In genomic region chr12:48532601-48533000, GRCh38 we compare ENCODE assay signal across 21 cellular contexts. TPM values are rescaled to one million over a fixed set of nuclear protein-coding genes. Genes with fewer than 3 reads are reported as not detected.
"Had no signal": no experiment of that assay in that cellular context is flagged by ENCODE, and none has a peak within 500 bp of the region (broad histone marks: within the 10 kb centered on the region; RNA-seq: fewer than 3 reads in every experiment).

No MANE protein-coding gene starts in this region.

- H3K9me3 Mint-ChIP-seq: activated T-helper 2 cell treated with anti-CD3 and anti-CD28 coated beads, Interferon-gamma antibody, Interleukin-2, Interleukin-4, amounts not matched to agents 10 μg/mL and 5 μg/mL and 100 μg/mL, durations not matched to agents 14 hours and 24 hours and 36 hours had no signal

- ATAC-seq: activated CD4-positive, alpha-beta T cell treated with anti-CD3 and anti-CD28 coated beads for 36 hours; PC-3 had no signal

- H3K4me3 ChIP-seq: cardiac muscle cell had no signal

- H3K4me3 Mint-ChIP-seq: activated CD4-positive, alpha-beta T cell treated with anti-CD3 and anti-CD28 coated beads for 36 hours had no signal

- H3K27me3 Mint-ChIP-seq: activated CD4-positive, alpha-beta T cell treated with anti-CD3 and anti-CD28 coated beads for 36 hours had no signal

- DNase-seq: activated CD4-positive, alpha-beta T cell treated with anti-CD3 and anti-CD28 coated beads for 36 hours; activated CD8-positive, alpha-beta memory T cell treated with anti-CD3 and anti-CD28 coated beads for 24 hours; activated gamma-delta T cell treated with Interleukin-2 at 50 U/mL for 16 hours; activated T-cell treated with anti-CD3 and anti-CD28 coated beads, Interleukin-2, amount 50 U/mL, for 48 hours; brain microvascular endothelial cell; Kasumi-1; KBM-7; NCI-H1105 treated with DMSO at 0.1 percent for 48 hours; NCI-H1436 treated with DMSO at 0.1 percent for 48 hours; NCI-H187; NCI-H2081; NCI-H510A treated with DMSO at 0.1 percent for 48 hours; NCI-H69; NK-92 treated with Interleukin-12 subunit alpha and Interleukin-12 subunit beta, amount 100 ng/mL, for 24 hours; PC-3; SIG-M5; WERI-Rb-1 had no signal

- H3K27ac Mint-ChIP-seq: activated T-helper 2 cell treated with anti-CD3 and anti-CD28 coated beads, Interferon-gamma antibody, Interleukin-2, Interleukin-4, amounts not matched to agents 10 μg/mL and 5 μg/mL and 100 μg/mL, durations not matched to agents 14 hours and 24 hours and 36 hours had no signal

RNA-seq across cellular contexts. Expression of gene OR8S1, which starts 7.2 kb away (rescaled TPM):
- total RNA-seq: activated CD4-positive, alpha-beta T cell treated with anti-CD3 and anti-CD28 coated beads for 36 hours; activated T-helper 2 cell treated with anti-CD3 and anti-CD28 coated beads, Interferon-gamma antibody, Interleukin-2, Interleukin-4, amounts not matched to agents 10 μg/mL and 5 μg/mL and 100 μg/mL, durations not matched to agents 14 hours and 24 hours and 36 hours; cardiac muscle cell; PC-3; T-helper 2 cell treated with Interferon-gamma antibody and Interleukin-4, amounts not matched to agents 100 ng/mL and 5 ng/mL, for 36 hours had no signal
- polyA plus RNA-seq: adipose tissue, cardiac muscle cell had no signal

RNA-seq across cellular contexts. Expression of gene LALBA, which starts 37.2 kb away (rescaled TPM):
- total RNA-seq: activated CD4-positive, alpha-beta T cell treated with anti-CD3 and anti-CD28 coated beads for 36 hours; activated T-helper 2 cell treated with anti-CD3 and anti-CD28 coated beads, Interferon-gamma antibody, Interleukin-2, Interleukin-4, amounts not matched to agents 10 μg/mL and 5 μg/mL and 100 μg/mL, durations not matched to agents 14 hours and 24 hours and 36 hours; cardiac muscle cell; PC-3; T-helper 2 cell treated with Interferon-gamma antibody and Interleukin-4, amounts not matched to agents 100 ng/mL and 5 ng/mL, for 36 hours had no signal
- polyA plus RNA-seq: adipose tissue, cardiac muscle cell had no signal

RNA-seq across cellular contexts. Expression of gene C12orf54, which starts 50.3 kb away (rescaled TPM):
- total RNA-seq: activated CD4-positive, alpha-beta T cell treated with anti-CD3 and anti-CD28 coated beads for 36 hours; activated T-helper 2 cell treated with anti-CD3 and anti-CD28 coated beads, Interferon-gamma antibody, Interleukin-2, Interleukin-4, amounts not matched to agents 10 μg/mL and 5 μg/mL and 100 μg/mL, durations not matched to agents 14 hours and 24 hours and 36 hours; cardiac muscle cell; PC-3; T-helper 2 cell treated with Interferon-gamma antibody and Interleukin-4, amounts not matched to agents 100 ng/mL and 5 ng/mL, for 36 hours had no signal
- polyA plus RNA-seq: cardiac muscle cell had no signal
